ENCODE assay signal across 22 cellular contexts in the genomic region with DNA sequence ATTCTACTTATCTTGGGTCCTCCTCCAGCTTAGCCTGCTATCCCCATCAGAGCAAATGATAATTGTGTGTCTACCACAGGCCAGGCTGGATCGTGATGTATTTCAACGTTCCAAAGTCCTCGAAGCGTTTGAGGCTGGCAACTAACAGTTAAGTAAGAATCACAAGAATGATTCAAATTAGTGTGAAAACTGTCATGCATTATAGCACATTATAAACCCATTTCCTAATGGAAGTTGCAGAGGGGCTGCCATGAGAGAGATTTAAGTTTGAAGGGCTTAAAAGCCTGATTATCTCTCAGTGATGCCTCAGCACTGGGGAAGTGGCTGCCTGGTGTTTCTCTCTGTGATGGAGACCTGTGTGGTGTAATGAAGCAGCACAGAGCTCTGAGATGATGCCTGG.
A peak's percentile ranks its signal among the peaks of the same experiment; 100 is the strongest.
DNase-seq lines count a peak whose midpoint lies in the region; ATAC-seq and TF ChIP-seq lines count a peak whose summit lies in the region.
"Had no signal": no experiment of that assay in that cellular context is flagged by ENCODE, and none has a peak within 500 bp of the region (broad histone marks: within the 10 kb centered on the region; RNA-seq: fewer than 3 reads in every experiment).

No MANE protein-coding gene starts in this region.

- H3K27ac ChIP-seq in WERI-Rb-1 (no peak overlapping the region), neural progenitor cell (no peak overlapping the region)
- H3K27ac ChIP-seq: BLaER1 had no signal

- no peak overlapping the region for H3K4me3 ChIP-seq in WERI-Rb-1 (ENCODE audit: low read depth, low read length)
- H3K4me3 ChIP-seq in neural progenitor cell: no peak overlapping the region
- H3K4me3 ChIP-seq: BLaER1 had no signal

- no peak for ATAC-seq in HG03469 (IDR thresholded peaks at IDR 0.05; ENCODE audit: unreplicated experiment)

- DNase-seq in WERI-Rb-1 (peak; percentile 12), islet precursor cell (peak; percentile 18), neural progenitor cell (ENCODE audit: low spot score) (no peak), EL (no peak), NCI-H1436 treated with DMSO at 0.1 percent for 48 hours (lab: John Stamatoyannopoulos, UW) (no peak)
- DNase-seq: 8988T; ACHN; BE2C; C1 segment of cervical spinal cord; CD4-positive, alpha-beta memory T cell; CD4-positive, CD25-positive, alpha-beta regulatory T cell; CD8-positive, alpha-beta memory T cell; COR-L47; DMS 273 treated with DMSO at 0.1 percent for 48 hours; DMS153; DMS53; DMS79; DND-41; GF-D8 had no signal

- H3K36me3 Mint-ChIP-seq in neural progenitor cell: no peaks in the 10 kb centered on the region
- H3K36me3 Mint-ChIP-seq: CD14-positive monocyte; CD4-positive, alpha-beta memory T cell; CD4-positive, CD25-positive, alpha-beta regulatory T cell had no signal

- no peak overlapping the region for H3K4me3 Mint-ChIP-seq in neural progenitor cell
- H3K4me3 Mint-ChIP-seq: CD14-positive monocyte; CD4-positive, alpha-beta memory T cell; CD4-positive, CD25-positive, alpha-beta regulatory T cell; CD8-positive, alpha-beta memory T cell had no signal

- H3K36me3 ChIP-seq in WERI-Rb-1 (no peaks in the 10 kb centered on the region), neural progenitor cell (no peaks in the 10 kb centered on the region)
- H3K36me3 ChIP-seq: BE2C, BLaER1 had no signal

- H3K27ac Mint-ChIP-seq in neural progenitor cell: peak overlapping the region; percentile 35
- H3K27ac Mint-ChIP-seq: CD14-positive monocyte; CD4-positive, alpha-beta memory T cell; CD4-positive, CD25-positive, alpha-beta regulatory T cell; CD8-positive, alpha-beta memory T cell had no signal

- peaks cover 12% of the 10 kb centered on the region for H3K4me1 Mint-ChIP-seq in neural progenitor cell
- H3K4me1 Mint-ChIP-seq: CD14-positive monocyte; CD4-positive, alpha-beta memory T cell; CD4-positive, CD25-positive, alpha-beta regulatory T cell; CD8-positive, alpha-beta memory T cell had no signal

- peaks cover 2% of the 10 kb centered on the region for H3K27me3 Mint-ChIP-seq in neural progenitor cell (ENCODE audit: insufficient read depth, low read depth)

- TF ChIP-seq CTCF in WERI-Rb-1 (IDR thresholded peaks at IDR 0.05; ENCODE audit: low read depth, low read length) (no peak), neural progenitor cell (IDR thresholded peaks at IDR 0.05) (no peak)

- no peak overlapping the region for H3K4me2 ChIP-seq in neural progenitor cell
- H3K4me2 ChIP-seq: BLaER1 had no signal

- no peaks in the 10 kb centered on the region for H4K20me1 ChIP-seq in neural progenitor cell (ENCODE audit: low read depth)
- H4K20me1 ChIP-seq: BLaER1 had no signal

- H3K9me3 ChIP-seq in WERI-Rb-1 (ENCODE audit: severe bottlenecking): no peaks in the 10 kb centered on the region
- H3K9me3 ChIP-seq in neural progenitor cell (ENCODE audit: low read depth): no peaks in the 10 kb centered on the region
- H3K9me3 ChIP-seq: BE2C, BLaER1 had no signal

- H2AFZ ChIP-seq in neural progenitor cell (replicated peaks): peak overlapping the region; percentile 72

- no peaks in the 10 kb centered on the region for H3K9me3 Mint-ChIP-seq in neural progenitor cell
- H3K9me3 Mint-ChIP-seq: CD4-positive, CD25-positive, alpha-beta regulatory T cell; CD8-positive, alpha-beta memory T cell had no signal

- no peaks in the 10 kb centered on the region for H3F3A ChIP-seq in neural progenitor cell (ENCODE audit: low read depth)

- no peak overlapping the region for H3K9ac ChIP-seq in neural progenitor cell
- H3K9ac ChIP-seq: BLaER1 had no signal

- peaks cover 9% of the 10 kb centered on the region for H3K4me1 ChIP-seq in neural progenitor cell
- H3K4me1 ChIP-seq: BE2C, BLaER1 had no signal

- no peaks in the 10 kb centered on the region for H3K79me2 ChIP-seq in neural progenitor cell (ENCODE audit: low read depth)

- H3K27me3 ChIP-seq in WERI-Rb-1 (ENCODE audit: insufficient read depth, low read depth, severe bottlenecking): no peaks in the 10 kb centered on the region
- H3K27me3 ChIP-seq in neural progenitor cell: no peaks in the 10 kb centered on the region
- H3K27me3 ChIP-seq: BE2C, BLaER1 had no signal

Comparison
In these comparisons a context has a peak if more than half of its experiments do, and no peak if none do; other contexts are left out.
1. DNase-seq: peak in WERI-Rb-1 (single experiment) and islet precursor cell (single experiment); none in neural progenitor cell (single experiment), EL (single experiment) and NCI-H1436 treated with DMSO at 0.1 percent for 48 hours (single experiment).